In genomic region chr18:73691624-73692023, GRCh38 we compare ENCODE assay signal across 15 cellular contexts.
"Had no signal": no experiment of that assay in that cellular context is flagged by ENCODE, and none has a peak within 500 bp of the region (broad histone marks: within the 10 kb centered on the region; RNA-seq: fewer than 3 reads in every experiment).

No MANE protein-coding gene starts in this region.

- ATAC-seq: activated CD8-positive, alpha-beta memory T cell treated with anti-CD3 and anti-CD28 coated beads, Interleukin-2, amount 10 ng/mL, durations not matched to agents 7 days and 5 days; left lobe of liver; natural killer cell treated with Interleukin-12 subunit alpha and Interleukin-12 subunit beta and Interleukin-15 and Interleukin-18, amount 100 ng/mL, for 72 hours had no signal

- H3K27ac ChIP-seq: WERI-Rb-1 had no signal

- FAIRE-seq: colon, frontal cortex, small intestine had no signal

- DNase-seq: activated CD4-positive, alpha-beta memory T cell treated with anti-CD3 and anti-CD28 coated beads for 36 hours; activated CD8-positive, alpha-beta memory T cell treated with anti-CD3 and anti-CD28 coated beads, Interleukin-2, amount 10 ng/mL, durations not matched to agents 7 days and 5 days; activated naive CD4-positive, alpha-beta T cell treated with anti-CD3 and anti-CD28 coated beads, Interleukin-2, amount 10 ng/mL, durations not matched to agents 7 days and 5 days; activated T-cell treated with anti-CD3 and anti-CD28 coated beads, Interleukin-2, amount 50 U/mL, for 1 hour; caudate nucleus; nucleus accumbens; small intestine; stimulated activated CD4-positive, alpha-beta T cell treated with anti-CD3 and anti-CD28 coated beads, Interleukin-4, amount 100 ng/mL, for 4 hours; stimulated activated CD8-positive, alpha-beta memory T cell treated with anti-CD3 and anti-CD28 coated beads, Interleukin-4, amount 100 ng/mL, for 48 hours; stimulated activated naive CD4-positive, alpha-beta T cell treated with Interleukin-2 at 50 U/mL for 16 hours; WERI-Rb-1 had no signal

- H3K36me3 ChIP-seq: WERI-Rb-1 had no signal
